In genomic region chr7:4792537-4793126, GRCh38 we compare ENCODE assay signal across 8 cellular contexts. TPM values are rescaled to one million over a fixed set of nuclear protein-coding genes. Genes with fewer than 3 reads are reported as not detected.
DNase-seq lines count a peak whose midpoint lies in the region; ATAC-seq and TF ChIP-seq lines count a peak whose summit lies in the region.

No MANE protein-coding gene starts in this region.

- peak; percentile 10 for ATAC-seq in activated CD8-positive, alpha-beta T cell treated with anti-CD3 and anti-CD28 coated beads, Interleukin-2, amount 10 ng/mL, durations not matched to agents 7 days and 5 days
- ATAC-seq in HG02678 (IDR thresholded peaks at IDR 0.05; ENCODE audit: unreplicated experiment), result no peak

- no peaks in the 10 kb centered on the region for H3K4me1 Mint-ChIP-seq in activated CD8-positive, alpha-beta T cell treated with anti-CD3 and anti-CD28 coated beads, Interleukin-2, amount 10 ng/mL, durations not matched to agents 7 days and 5 days (ENCODE audit: low read depth)
- peaks cover 4% of the 10 kb centered on the region for H3K4me1 Mint-ChIP-seq in glutamatergic neuron (ENCODE audit: low read depth, unreplicated experiment)

- H3K9ac ChIP-seq in ES-I3 (ENCODE audit: low read depth, low read length) (peak overlapping the region; percentile 51; the same call in 1 of the 2 replicates), rectal smooth muscle tissue (ENCODE audit: low read length) (no peak overlapping the region)

- no peak overlapping the region for H3K27ac Mint-ChIP-seq in activated CD8-positive, alpha-beta T cell treated with anti-CD3 and anti-CD28 coated beads, Interleukin-2, amount 10 ng/mL, durations not matched to agents 7 days and 5 days
- H3K27ac Mint-ChIP-seq in glutamatergic neuron (ENCODE audit: unreplicated experiment), result no peak overlapping the region

- DNase-seq in activated CD8-positive, alpha-beta T cell treated with anti-CD3 and anti-CD28 coated beads, Interleukin-2, amount 10 ng/mL, durations not matched to agents 7 days and 5 days, result no peak
- DNase-seq in glutamatergic neuron (peak; percentile 59), DMS79 (lab: John Stamatoyannopoulos, UW) (no peak), RKO (ENCODE audit: low spot score) (no peak), NCI-H526 treated with DMSO at 0.1 percent for 48 hours (lab: John Stamatoyannopoulos, UW) (no peak)

- H3K36me3 Mint-ChIP-seq in activated CD8-positive, alpha-beta T cell treated with anti-CD3 and anti-CD28 coated beads, Interleukin-2, amount 10 ng/mL, durations not matched to agents 7 days and 5 days (ENCODE audit: low read depth), result peaks cover 19% of the 10 kb centered on the region
- peaks cover 4% of the 10 kb centered on the region for H3K36me3 Mint-ChIP-seq in glutamatergic neuron (ENCODE audit: unreplicated experiment)

- no peaks in the 10 kb centered on the region for H3K27me3 Mint-ChIP-seq in activated CD8-positive, alpha-beta T cell treated with anti-CD3 and anti-CD28 coated beads, Interleukin-2, amount 10 ng/mL, durations not matched to agents 7 days and 5 days (ENCODE audit: low read depth)
- peaks cover 4% of the 10 kb centered on the region for H3K27me3 Mint-ChIP-seq in glutamatergic neuron (ENCODE audit: unreplicated experiment)

- H3K4me3 Mint-ChIP-seq in activated CD8-positive, alpha-beta T cell treated with anti-CD3 and anti-CD28 coated beads, Interleukin-2, amount 10 ng/mL, durations not matched to agents 7 days and 5 days, result no peak overlapping the region
- H3K4me3 Mint-ChIP-seq in glutamatergic neuron (ENCODE audit: unreplicated experiment), result no peak overlapping the region

- peak overlapping the region; percentile 68 for H3K4me3 ChIP-seq in rectal smooth muscle tissue (ENCODE audit: low read length)

- H3K36me3 ChIP-seq in ES-I3 (ENCODE audit: insufficient read depth, low read length), result no peaks in the 10 kb centered on the region; the same call in 1 of the 2 replicates
- H3K36me3 ChIP-seq in rectal smooth muscle tissue (ENCODE audit: control insufficient read depth, insufficient read depth, low read length), result peaks cover 17% of the 10 kb centered on the region

- H3K27me3 ChIP-seq in rectal smooth muscle tissue (ENCODE audit: control insufficient read depth, insufficient read depth, low read length), result no peaks in the 10 kb centered on the region

- POLR2A ChIA-PET in activated CD8-positive, alpha-beta T cell treated with anti-CD3 and anti-CD28 coated beads, Interleukin-2, amount 10 ng/mL, durations not matched to agents 7 days and 5 days (lab: Charles Lee), result interaction anchor here (1.6 kb wide), 1 partner anchor 17 kb away, joined by 9 read pairs; the partner anchor contains the start of gene AP5Z1

- H3K4me1 ChIP-seq in ES-I3 (ENCODE audit: insufficient read depth, low read length), result no peaks in the 10 kb centered on the region; the same call in 1 of the 2 replicates
- no peaks in the 10 kb centered on the region for H3K4me1 ChIP-seq in rectal smooth muscle tissue (ENCODE audit: control insufficient read depth, insufficient read depth, low read length)

- H3K9me3 Mint-ChIP-seq in activated CD8-positive, alpha-beta T cell treated with anti-CD3 and anti-CD28 coated beads, Interleukin-2, amount 10 ng/mL, durations not matched to agents 7 days and 5 days (ENCODE audit: insufficient read depth), result no peaks in the 10 kb centered on the region
- peaks cover 7% of the 10 kb centered on the region for H3K9me3 Mint-ChIP-seq in glutamatergic neuron (ENCODE audit: unreplicated experiment)

- H3K9me3 ChIP-seq in ES-I3 (ENCODE audit: control insufficient read depth, insufficient read depth, low read length), result no peaks in the 10 kb centered on the region

- peak overlapping the region; percentile 30 for H3K27ac ChIP-seq in rectal smooth muscle tissue (ENCODE audit: low read depth, low read length)

- TF ChIP-seq CTCF in glutamatergic neuron (IDR thresholded peaks at IDR 0.05; ENCODE audit: partially characterized antibody, unreplicated experiment), result no peak

- CTCF ChIA-PET in activated CD8-positive, alpha-beta T cell treated with anti-CD3 and anti-CD28 coated beads, Interleukin-2, amount 10 ng/mL, durations not matched to agents 7 days and 5 days (lab: Charles Lee), result interaction anchor here (1.0 to 2.2 kb wide), 3 partner anchors 17 to 292 kb away, joined by 3 to 10 read pairs (median 3); partner anchors contain the start of gene AP5Z1

RNA-seq across cellular contexts. Expression of gene AP5Z1, which starts 17.2 kb away (rescaled TPM):
- total RNA-seq in activated CD8-positive, alpha-beta T cell treated with anti-CD3 and anti-CD28 coated beads, Interleukin-2, amount 10 ng/mL, durations not matched to agents 7 days and 5 days, result 10 to 100 TPM; 47.3 to 55.0 TPM
- total RNA-seq in glutamatergic neuron (ENCODE audit: unreplicated experiment), result 49.8 TPM
